9 cellular contexts compared by ENCODE assay signal in the genomic region with DNA sequence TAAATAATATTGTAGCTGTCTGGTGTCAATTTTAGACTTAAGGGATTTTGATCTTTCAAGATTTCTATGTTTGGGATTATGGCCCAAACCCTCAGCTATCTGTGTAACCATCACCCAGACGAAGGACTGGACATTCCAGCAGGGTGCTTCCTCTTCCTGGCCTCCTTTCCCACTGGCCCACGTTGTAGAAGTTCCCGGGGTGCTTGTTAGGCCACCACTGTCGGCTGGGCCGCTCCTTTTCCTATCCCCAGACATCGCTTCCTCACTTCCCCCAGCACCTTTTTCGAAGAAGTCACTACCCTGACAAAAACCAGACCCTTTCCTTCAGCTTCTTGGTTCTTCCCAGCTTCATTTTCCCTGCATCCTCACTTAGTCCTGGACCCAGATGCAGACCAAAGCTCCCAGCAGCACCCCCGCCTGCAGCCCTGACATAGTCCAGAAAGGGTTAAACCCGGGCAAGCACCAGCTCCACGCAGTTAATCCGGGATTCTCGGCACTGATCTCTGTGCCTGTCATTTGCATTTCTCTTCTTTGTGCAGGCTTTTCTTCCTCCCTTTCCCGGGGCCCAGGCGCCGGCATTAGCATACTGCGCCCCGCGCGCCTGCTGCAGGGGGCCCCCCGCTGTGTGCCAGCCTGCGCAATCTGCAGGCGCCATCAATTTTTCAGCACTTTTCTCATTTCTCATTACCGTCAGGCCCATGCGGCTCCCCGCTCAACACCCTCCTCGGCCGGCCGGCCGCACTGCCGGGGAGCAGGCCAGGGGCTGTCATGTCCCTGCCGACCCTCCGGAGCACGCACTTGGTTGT.
DNase-seq lines count a peak whose midpoint lies in the region; ATAC-seq and TF ChIP-seq lines count a peak whose summit lies in the region.
"Had no signal": no experiment of that assay in that cellular context is flagged by ENCODE, and none has a peak within 500 bp of the region (broad histone marks: within the 10 kb centered on the region; RNA-seq: fewer than 3 reads in every experiment).

No MANE protein-coding gene starts in this region.

- peak overlapping the region; percentile 13 to 65 for H3K4me3 Mint-ChIP-seq in CD14-positive monocyte
- H3K4me3 Mint-ChIP-seq: CD4-positive, CD25-positive, alpha-beta regulatory T cell had no signal

- H3K27ac Mint-ChIP-seq in CD14-positive monocyte: no peak overlapping the region
- H3K27ac Mint-ChIP-seq: CD4-positive, CD25-positive, alpha-beta regulatory T cell had no signal

- H3K27ac ChIP-seq in neural cell (ENCODE audit: low read length): peak overlapping the region; percentile 94
- H3K27ac ChIP-seq in gastrocnemius medialis: no peak overlapping the region

- peak overlapping the region; percentile 73 for H2AFZ ChIP-seq in neural cell (ENCODE audit: low read depth, low read length)

- H3K9me3 Mint-ChIP-seq in CD14-positive monocyte: peaks cover 0 to 3% (median 0%) of the 10 kb centered on the region in 7 donors
- H3K9me3 Mint-ChIP-seq: CD4-positive, CD25-positive, alpha-beta regulatory T cell had no signal

- peaks cover 3% of the 10 kb centered on the region for H3F3A ChIP-seq in neural cell (ENCODE audit: insufficient read depth, low read length, poor library complexity, severe bottlenecking)

- no peaks in the 10 kb centered on the region for H3K4me1 ChIP-seq in endocrine pancreas (ENCODE audit: control insufficient read depth, insufficient read depth, low read length)
- no peaks in the 10 kb centered on the region for H3K4me1 ChIP-seq in gastrocnemius medialis

- H3K4me2 ChIP-seq in neural cell (ENCODE audit: low read length): peak overlapping the region; percentile 64

- peaks cover 18 to 27% (median 23%) of the 10 kb centered on the region in 3 donors for H3K27me3 Mint-ChIP-seq in CD14-positive monocyte (ENCODE audit: low read depth in 3 of 3)

- H3K36me3 ChIP-seq in endocrine pancreas (ENCODE audit: control insufficient read depth, insufficient read depth, low read length) (no peaks in the 10 kb centered on the region), neural cell (ENCODE audit: insufficient read depth, low read length) (no peaks in the 10 kb centered on the region), gastrocnemius medialis (no peaks in the 10 kb centered on the region)

- no peaks in the 10 kb centered on the region for H3K79me2 ChIP-seq in neural cell (replicated peaks; ENCODE audit: insufficient read depth, low read length)

- DNase-seq in CD14-positive monocyte (ENCODE audit: low spot score) (no peak), NCI-H2171 treated with DMSO at 0.1 percent for 48 hours (lab: John Stamatoyannopoulos, UW) (peak; percentile 64), NCI-H2081 treated with DMSO at 0.1 percent for 48 hours (lab: John Stamatoyannopoulos, UW) (no peak), gastrocnemius medialis (no peak)
- DNase-seq in stimulated activated naive CD8-positive, alpha-beta T cell treated with anti-CD3 and anti-CD28 coated beads, Interleukin-15, Interleukin-2, amounts not matched to agents 100 U/mL and 50 U/mL, for 24 hours: no peak
- DNase-seq: CD4-positive, CD25-positive, alpha-beta regulatory T cell had no signal

- TF ChIP-seq CTCF in CD14-positive monocyte (IDR thresholded peaks at IDR 0.05) (no peak), neural cell (IDR thresholded peaks at IDR 0.05; ENCODE audit: poor library complexity, severe bottlenecking) (peak; percentile 18), gastrocnemius medialis (IDR thresholded peaks at IDR 0.05 in 4 of 5, conservative IDR thresholded peaks at IDR 0.05 in 1 of 5) (no peak)

- H3K4me3 ChIP-seq in endocrine pancreas (ENCODE audit: control insufficient read depth, insufficient read depth, low read length) (peak overlapping the region; percentile 15), neural cell (ENCODE audit: low read length) (peak overlapping the region; percentile 64), gastrocnemius medialis (no peak overlapping the region)

- H4K20me1 ChIP-seq in neural cell (ENCODE audit: insufficient read depth): no peaks in the 10 kb centered on the region

- H3K9me3 ChIP-seq in endocrine pancreas (ENCODE audit: control insufficient read depth, low read length) (no peaks in the 10 kb centered on the region), neural cell (ENCODE audit: low read length) (no peaks in the 10 kb centered on the region), gastrocnemius medialis (no peaks in the 10 kb centered on the region)

- intact Hi-C loops in CD14-positive monocyte (cut with micrococcal nuclease) (no loop called here), gastrocnemius medialis (cut with DNase I; ENCODE audit: low total_unique reads) (no loop called here)

- no peaks in the 10 kb centered on the region for H3K27me3 ChIP-seq in endocrine pancreas (ENCODE audit: control insufficient read depth, insufficient read depth, low read length)
- no peaks in the 10 kb centered on the region for H3K27me3 ChIP-seq in neural cell (ENCODE audit: insufficient read depth, low read depth, low read length)
- peaks cover 0 to 14% (median 0%) of the 10 kb centered on the region in 3 donors for H3K27me3 ChIP-seq in gastrocnemius medialis

- H3K4me1 Mint-ChIP-seq in CD14-positive monocyte: peaks cover 12% of the 10 kb centered on the region
- H3K4me1 Mint-ChIP-seq: CD4-positive, CD25-positive, alpha-beta regulatory T cell had no signal

- ATAC-seq in HG03469 (IDR thresholded peaks at IDR 0.05; ENCODE audit: unreplicated experiment): no peak
- ATAC-seq in stimulated activated naive CD8-positive, alpha-beta T cell treated with anti-CD3 and anti-CD28 coated beads, Interleukin-15, Interleukin-2, amounts not matched to agents 100 U/mL and 50 U/mL, for 24 hours: no peak
- ATAC-seq in gastrocnemius medialis: no peak

- peak; percentile 59 for TF ChIP-seq RAD21 in neural cell (conservative IDR thresholded peaks at IDR 0.05)

- no peaks in the 10 kb centered on the region for H3K36me3 Mint-ChIP-seq in CD14-positive monocyte
- H3K36me3 Mint-ChIP-seq: CD4-positive, CD25-positive, alpha-beta regulatory T cell had no signal

- in situ Hi-C loops in gastrocnemius medialis (cut with MboI; ENCODE audit: low sequenced_read_pairs in 4 of 4): no loop called here

- TF ChIP-seq EP300 in neural cell (conservative IDR thresholded peaks at IDR 0.05; ENCODE audit: poor library complexity, severe bottlenecking): peak; percentile 70

- H3K9me2 ChIP-seq in neural cell (ENCODE audit: insufficient read depth, low read length): no peaks in the 10 kb centered on the region

- no peak for TF ChIP-seq POLR2A in gastrocnemius medialis (IDR thresholded peaks at IDR 0.05)

- no peak overlapping the region for H3K9ac ChIP-seq in endocrine pancreas (ENCODE audit: control insufficient read depth, insufficient read depth, low read length)
- peak overlapping the region; percentile 75 for H3K9ac ChIP-seq in neural cell (ENCODE audit: low read length)

TF ChIP-seq in neural cell, 6 proteins besides CTCF, POLR2A, EP300 and RAD21:
- TF ChIP-seq REST (IDR thresholded peaks at IDR 0.05; ENCODE audit: borderline replicate concordance) (peak; percentile 74), MXI1 (conservative IDR thresholded peaks at IDR 0.05; ENCODE audit: poor library complexity, severe bottlenecking) (no peak), TAF1 (IDR thresholded peaks at IDR 0.05; ENCODE audit: low read depth) (peak; percentile 30), SMC3 (conservative IDR thresholded peaks at IDR 0.05; ENCODE audit: poor library complexity) (peak; percentile 49), POLR2AphosphoS5 (IDR thresholded peaks at IDR 0.05) (peak; percentile 63), EZH2 (IDR thresholded peaks at IDR 0.05; ENCODE audit: borderline replicate concordance, insufficient read depth, low read length, poor library complexity, severe bottlenecking) (no peak)

Comparison
In these comparisons a context has a peak if more than half of its experiments do, and no peak if none do; other contexts are left out.
1. H3K4me3 ChIP-seq: peak in endocrine pancreas (single experiment) and neural cell (single experiment); none in gastrocnemius medialis (0 of 4).